In the genomic region with DNA sequence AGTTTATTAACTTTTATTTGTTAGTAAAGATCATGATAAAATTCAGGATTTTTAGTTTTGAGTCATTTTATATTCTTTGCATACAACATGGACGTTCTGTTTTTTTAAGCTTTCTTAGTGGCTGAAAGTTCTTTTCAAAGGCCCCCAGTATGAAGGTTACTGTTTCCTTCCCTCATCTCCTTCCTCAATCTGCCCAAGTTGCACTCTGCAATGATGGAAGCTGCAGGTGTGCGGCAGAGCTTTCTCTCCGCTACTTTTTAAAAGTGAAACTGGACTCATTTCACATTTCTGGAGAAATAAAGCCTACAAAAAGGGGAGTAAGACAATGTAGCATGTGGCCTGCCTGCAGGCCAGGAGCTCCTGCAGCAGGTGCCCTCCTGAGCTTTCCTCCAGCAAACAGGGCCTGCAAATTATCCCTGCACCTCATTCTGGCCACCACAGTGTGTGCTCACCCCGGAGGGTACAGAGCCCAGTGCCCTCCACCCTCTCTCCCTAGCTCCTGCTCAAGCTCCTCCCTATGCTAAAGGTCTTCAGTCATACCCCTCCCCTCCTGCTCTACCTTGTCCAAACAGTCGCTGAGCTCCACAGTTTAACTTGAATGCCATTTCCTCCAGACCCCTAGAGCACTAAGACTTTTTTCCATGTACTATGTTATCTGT, we compare ENCODE assay signal across 23 cellular contexts.
DNase-seq lines count a peak whose midpoint lies in the region; ATAC-seq and TF ChIP-seq lines count a peak whose summit lies in the region.
"Had no signal": no experiment of that assay in that cellular context is flagged by ENCODE, and none has a peak within 500 bp of the region (broad histone marks: within the 10 kb centered on the region; RNA-seq: fewer than 3 reads in every experiment).

No MANE protein-coding gene starts in this region.

- peaks cover 63% of the 10 kb centered on the region for H3K36me3 Mint-ChIP-seq in CD4-positive, CD25-positive, alpha-beta regulatory T cell
- peaks cover 50% of the 10 kb centered on the region for H3K36me3 Mint-ChIP-seq in activated T-helper 2 cell treated with anti-CD3 and anti-CD28 coated beads, Interferon-gamma antibody, Interleukin-2, Interleukin-4, amounts not matched to agents 10 μg/mL and 5 μg/mL and 100 μg/mL, durations not matched to agents 14 hours and 24 hours and 36 hours (ENCODE audit: low read depth)
- peaks cover 69% of the 10 kb centered on the region for H3K36me3 Mint-ChIP-seq in nephron (ENCODE audit: low read depth)

- no peaks in the 10 kb centered on the region for H3K27me3 Mint-ChIP-seq in CD4-positive, CD25-positive, alpha-beta regulatory T cell
- H3K27me3 Mint-ChIP-seq in activated T-helper 2 cell treated with anti-CD3 and anti-CD28 coated beads, Interferon-gamma antibody, Interleukin-2, Interleukin-4, amounts not matched to agents 10 μg/mL and 5 μg/mL and 100 μg/mL, durations not matched to agents 14 hours and 24 hours and 36 hours (ENCODE audit: low read depth): no peaks in the 10 kb centered on the region
- no peaks in the 10 kb centered on the region for H3K27me3 Mint-ChIP-seq in nephron (ENCODE audit: low read depth)
- H3K27me3 Mint-ChIP-seq: central memory CD8-positive, alpha-beta T cell had no signal

- no peak for ATAC-seq in CD4-positive, CD25-positive, alpha-beta regulatory T cell (ENCODE audit: low read depth in 2 of 2)
- ATAC-seq in GM19395 (IDR thresholded peaks at IDR 0.05; ENCODE audit: unreplicated experiment) (peak; percentile 60), HG03378 (IDR thresholded peaks at IDR 0.05; ENCODE audit: unreplicated experiment) (no peak)

- H3K4me3 ChIP-seq in CD4-positive, CD25-positive, alpha-beta regulatory T cell (ENCODE audit: low read depth, low read length): no peak overlapping the region
- H3K4me3 ChIP-seq: SJCRH30, testis had no signal

- intact Hi-C loops in activated T-helper 2 cell treated with anti-CD3 and anti-CD28 coated beads, Interferon-gamma antibody, Interleukin-2, Interleukin-4, amounts not matched to agents 10 μg/mL and 5 μg/mL and 100 μg/mL, durations not matched to agents 14 hours and 24 hours and 36 hours (cut with micrococcal nuclease): no loop called here

- no peaks in the 10 kb centered on the region for H3K9me3 ChIP-seq in CD4-positive, CD25-positive, alpha-beta regulatory T cell (ENCODE audit: control insufficient read depth in 2 of 2, low read length in 2 of 2)
- H3K9me3 ChIP-seq: SJCRH30, testis had no signal

- no peak overlapping the region for H3K4me3 Mint-ChIP-seq in CD4-positive, CD25-positive, alpha-beta regulatory T cell
- H3K4me3 Mint-ChIP-seq in activated T-helper 2 cell treated with anti-CD3 and anti-CD28 coated beads, Interferon-gamma antibody, Interleukin-2, Interleukin-4, amounts not matched to agents 10 μg/mL and 5 μg/mL and 100 μg/mL, durations not matched to agents 14 hours and 24 hours and 36 hours (ENCODE audit: low read depth): no peak overlapping the region
- no peak overlapping the region for H3K4me3 Mint-ChIP-seq in nephron
- H3K4me3 Mint-ChIP-seq: activated T-helper 1 cell treated with anti-CD3 and anti-CD28 coated beads, Interleukin-12 subunit alpha, Interleukin-12 subunit beta, Interleukin-2, Interleukin-4 antibody, amounts not matched to agents 30 ng/mL and 10 ng/mL and 1 ng/mL, durations not matched to agents 14 hours and 24 hours and 36 hours; central memory CD8-positive, alpha-beta T cell had no signal

- no peaks in the 10 kb centered on the region for H3K27me3 ChIP-seq in CD4-positive, CD25-positive, alpha-beta regulatory T cell (ENCODE audit: control insufficient read depth, insufficient read depth, low read length)
- H3K27me3 ChIP-seq: SJCRH30, testis had no signal

- no peak for DNase-seq in CD4-positive, CD25-positive, alpha-beta regulatory T cell
- no peak for DNase-seq in activated T-helper 2 cell treated with anti-CD3 and anti-CD28 coated beads, Interferon-gamma antibody, Interleukin-2, Interleukin-4, amounts not matched to agents 10 μg/mL and 5 μg/mL and 100 μg/mL, durations not matched to agents 14 hours and 24 hours and 36 hours (ENCODE audit: low spot score)
- no peak for DNase-seq in DMS153 (lab: John Stamatoyannopoulos, UW)
- no peak for DNase-seq in NCI-H1930 (lab: John Stamatoyannopoulos, UW)
- no peak for DNase-seq in NCI-H526 (lab: John Stamatoyannopoulos, UW)
- DNase-seq: activated CD4-positive, alpha-beta T cell treated with anti-CD3 and anti-CD28 coated beads for 48 hours; effector CD8-positive, alpha-beta T cell; GOT3; hypothalamus; kidney glomerular epithelial cell; NCI-H1105; NCI-H748 treated with DMSO at 0.1 percent for 48 hours; occipital lobe; SJCRH30; stimulated activated CD4-positive, alpha-beta T cell treated with anti-CD3 and anti-CD28 coated beads, Interleukin-4, amount 100 ng/mL, for 1 hour; T1000; testis had no signal

- peaks cover 3 to 11% (median 4%) of the 10 kb centered on the region in 4 donors for H3K4me1 Mint-ChIP-seq in CD4-positive, CD25-positive, alpha-beta regulatory T cell
- peaks cover 16% of the 10 kb centered on the region for H3K4me1 Mint-ChIP-seq in activated T-helper 2 cell treated with anti-CD3 and anti-CD28 coated beads, Interferon-gamma antibody, Interleukin-2, Interleukin-4, amounts not matched to agents 10 μg/mL and 5 μg/mL and 100 μg/mL, durations not matched to agents 14 hours and 24 hours and 36 hours (ENCODE audit: low read depth)
- peaks cover 18% of the 10 kb centered on the region for H3K4me1 Mint-ChIP-seq in nephron

- no peaks in the 10 kb centered on the region for H3K4me1 ChIP-seq in CD4-positive, CD25-positive, alpha-beta regulatory T cell (ENCODE audit: control insufficient read depth, insufficient read depth, low read length, poor library complexity, severe bottlenecking)
- H3K4me1 ChIP-seq: SJCRH30, testis had no signal

- no peaks in the 10 kb centered on the region for H3K9me3 Mint-ChIP-seq in CD4-positive, CD25-positive, alpha-beta regulatory T cell
- no peaks in the 10 kb centered on the region for H3K9me3 Mint-ChIP-seq in activated T-helper 2 cell treated with anti-CD3 and anti-CD28 coated beads, Interferon-gamma antibody, Interleukin-2, Interleukin-4, amounts not matched to agents 10 μg/mL and 5 μg/mL and 100 μg/mL, durations not matched to agents 14 hours and 24 hours and 36 hours
- H3K9me3 Mint-ChIP-seq in nephron: no peaks in the 10 kb centered on the region
- H3K9me3 Mint-ChIP-seq: activated T-helper 1 cell treated with anti-CD3 and anti-CD28 coated beads, Interleukin-12 subunit alpha, Interleukin-12 subunit beta, Interleukin-2, Interleukin-4 antibody, amounts not matched to agents 30 ng/mL and 10 ng/mL and 1 ng/mL, durations not matched to agents 14 hours and 24 hours and 36 hours; central memory CD8-positive, alpha-beta T cell had no signal

- TF ChIP-seq CTCF in nephron (IDR thresholded peaks at IDR 0.05; ENCODE audit: unreplicated experiment in 3 of 3): no peak

- peak overlapping the region in 2 of 3 donors; percentile 37 to 76 for H3K27ac Mint-ChIP-seq in CD4-positive, CD25-positive, alpha-beta regulatory T cell
- H3K27ac Mint-ChIP-seq in activated T-helper 2 cell treated with anti-CD3 and anti-CD28 coated beads, Interferon-gamma antibody, Interleukin-2, Interleukin-4, amounts not matched to agents 10 μg/mL and 5 μg/mL and 100 μg/mL, durations not matched to agents 14 hours and 24 hours and 36 hours: peak overlapping the region; percentile 19
- peak overlapping the region in 2 of 3 experiments; percentile 46 to 51 for H3K27ac Mint-ChIP-seq in nephron
- H3K27ac Mint-ChIP-seq: activated T-helper 1 cell treated with anti-CD3 and anti-CD28 coated beads, Interleukin-12 subunit alpha, Interleukin-12 subunit beta, Interleukin-2, Interleukin-4 antibody, amounts not matched to agents 30 ng/mL and 10 ng/mL and 1 ng/mL, durations not matched to agents 14 hours and 24 hours and 36 hours had no signal

- H3K27ac ChIP-seq in CD4-positive, CD25-positive, alpha-beta regulatory T cell (ENCODE audit: insufficient read depth, low read length, poor library complexity, severe bottlenecking): no peak overlapping the region
- H3K27ac ChIP-seq: KMS-11, SJCRH30, testis had no signal

- H3K36me3 ChIP-seq in CD4-positive, CD25-positive, alpha-beta regulatory T cell (ENCODE audit: control insufficient read depth, insufficient read depth, low read length): peaks cover 57% of the 10 kb centered on the region
